In genomic region chr11:95289378-95289777, GRCh38 we compare ENCODE assay signal across 18 cellular contexts.
"Had no signal": no experiment of that assay in that cellular context is flagged by ENCODE, and none has a peak within 500 bp of the region (broad histone marks: within the 10 kb centered on the region; RNA-seq: fewer than 3 reads in every experiment).

No MANE protein-coding gene starts in this region.

- H3K36me3 ChIP-seq: cardiac muscle cell, lower lobe of right lung, neutrophil, pancreas, right lobe of liver, thoracic aorta, uterus had no signal

- H3K27ac ChIP-seq: cardiac muscle cell, hepatocyte, lower lobe of right lung, neutrophil, pancreas, right lobe of liver, thoracic aorta, uterus had no signal

- ATAC-seq: activated CD8-positive, alpha-beta T cell treated with anti-CD3 and anti-CD28 coated beads for 36 hours; lower lobe of right lung; natural killer cell; pancreas; stimulated activated memory B cell treated with anti-CD40 and anti-IgM and Interleukin-4, amounts not matched to agents 10 μg/mL and 1 μg/mL and 100 μg/mL, for 72 hours had no signal

- DNase-seq: activated CD4-positive, alpha-beta T cell treated with anti-CD3 and anti-CD28 coated beads, Interleukin-2, amount 10 ng/mL, durations not matched to agents 24 days and 14 days; activated CD8-positive, alpha-beta T cell treated with anti-CD3 and anti-CD28 coated beads for 36 hours; activated naive CD4-positive, alpha-beta T cell treated with anti-CD3 and anti-CD28 coated beads for 36 hours; activated T-cell treated with anti-CD3 and anti-CD28 coated beads, Interleukin-2, amount 50 U/mL, for 24 hours; aorta; effector CD8-positive, alpha-beta T cell; lower lobe of right lung; natural killer cell; pancreas; right lobe of liver; stimulated activated CD4-positive, alpha-beta T cell treated with anti-CD3 and anti-CD28 coated beads, Interleukin-4, amount 100 ng/mL, for 4 hours; T1000; uterus had no signal

- H3K9me3 ChIP-seq: lower lobe of right lung, neutrophil, pancreas, right lobe of liver, thoracic aorta, uterus had no signal

- H3K4me1 ChIP-seq: lower lobe of right lung, pancreas, right lobe of liver, uterus had no signal

- H3K27me3 ChIP-seq: cardiac muscle cell, hepatocyte, neutrophil, pancreas, right lobe of liver, uterus had no signal

- H3K4me3 ChIP-seq: cardiac muscle cell, hepatocyte, lower lobe of right lung, pancreas, right lobe of liver, thoracic aorta, uterus had no signal
